In genomic region chr11:42901084-42901483, GRCh38 we compare ENCODE assay signal across 21 cellular contexts.
DNase-seq lines count a peak whose midpoint lies in the region; FAIRE-seq and TF ChIP-seq lines count a peak whose summit lies in the region.
"Had no signal": no experiment of that assay in that cellular context is flagged by ENCODE, and none has a peak within 500 bp of the region (broad histone marks: within the 10 kb centered on the region; RNA-seq: fewer than 3 reads in every experiment).

No MANE protein-coding gene starts in this region.

- intact Hi-C loops in A673 (cut with micrococcal nuclease; ENCODE audit: unreplicated experiment): no loop called here
- intact Hi-C loops in kidney (cut with DNase I): no loop called here

- BruUV-seq in A673 (replicated peaks; lab: Mats Ljungman, UMichigan): no TSS peak

- H3K27me3 ChIP-seq in A673 (replicated peaks; ENCODE audit: insufficient read depth, low read depth, low read length, poor library complexity): no peaks in the 10 kb centered on the region
- H3K27me3 ChIP-seq in SK-N-SH (ENCODE audit: insufficient read depth): no peaks in the 10 kb centered on the region
- H3K27me3 ChIP-seq: BE2C had no signal

- H2AFZ ChIP-seq in SK-N-SH (ENCODE audit: low read depth): no peak overlapping the region
- H2AFZ ChIP-seq: GM23338 had no signal

- H3K4me3 ChIP-seq in A673 (ENCODE audit: low read depth, low read length, poor library complexity, severe bottlenecking) (no peak overlapping the region), SK-N-SH (ENCODE audit: low read depth in 2 of 2, low read length in 1 of 2) (no peak overlapping the region), kidney (ENCODE audit: low read length in 2 of 2) (no peak overlapping the region)
- H3K4me3 ChIP-seq: GM23338 had no signal

- peak in 1 of 2 experiments; percentile 97; a peak in 2 of 4 replicates for TF ChIP-seq EP300 in SK-N-SH (IDR thresholded peaks at IDR 0.05; ENCODE audit: borderline replicate concordance in 1 of 2, low read depth in 1 of 2, low read length in 1 of 2)

- H3K9ac ChIP-seq in SK-N-SH (no peak overlapping the region), kidney (ENCODE audit: low read length in 2 of 2) (no peak overlapping the region)

- H3K79me2 ChIP-seq in SK-N-SH (ENCODE audit: insufficient read depth): no peaks in the 10 kb centered on the region

- H3K27ac ChIP-seq in A673 (ENCODE audit: low read depth, low read length, poor library complexity, severe bottlenecking) (no peak overlapping the region), SK-N-SH (ENCODE audit: low read depth in 2 of 2, low read length in 1 of 2) (peak overlapping the region in 1 of 2 experiments; percentile 95; a peak in 2 of 4 replicates), kidney (ENCODE audit: low read depth in 2 of 2, low read length in 2 of 2) (no peak overlapping the region)

- no peaks in the 10 kb centered on the region for H3K9me3 ChIP-seq in A673 (ENCODE audit: low read depth, low read length, poor library complexity, severe bottlenecking)
- H3K9me3 ChIP-seq in SK-N-SH: no peaks in the 10 kb centered on the region
- no peaks in the 10 kb centered on the region for H3K9me3 ChIP-seq in kidney (ENCODE audit: control insufficient read depth in 1 of 2, low read length in 2 of 2)
- H3K9me3 ChIP-seq: BE2C had no signal

- no peak for FAIRE-seq in kidney (lab: Jason Lieb, UNC)
- FAIRE-seq in urothelium cell line (lab: Jason Lieb, UNC): no peak
- FAIRE-seq: H54, HTR-8/SVneo had no signal

- no peak overlapping the region for H3K4me2 ChIP-seq in SK-N-SH
- H3K4me2 ChIP-seq: GM23338 had no signal

- TF ChIP-seq CTCF in A673 (conservative IDR thresholded peaks at IDR 0.05; ENCODE audit: low read depth, low read length) (no peak), SK-N-SH (IDR thresholded peaks at IDR 0.05) (no peak), kidney (IDR thresholded peaks at IDR 0.05; ENCODE audit: borderline replicate concordance, extremely low read depth, insufficient read depth) (no peak)

- TF ChIP-seq RAD21 in SK-N-SH (IDR thresholded peaks at IDR 0.05; ENCODE audit: low read length): peak; percentile 47; the same call in 1 of the 2 replicates

- H3K36me3 ChIP-seq in A673 (ENCODE audit: insufficient read depth, low read length, poor library complexity, severe bottlenecking) (no peaks in the 10 kb centered on the region), SK-N-SH (replicated peaks in 1 of 2; ENCODE audit: control insufficient read depth in 1 of 2, insufficient read depth in 2 of 2, low read length in 1 of 2) (no peaks in the 10 kb centered on the region), kidney (ENCODE audit: control insufficient read depth in 1 of 2, insufficient read depth in 2 of 2, low read length in 2 of 2) (no peaks in the 10 kb centered on the region)
- H3K36me3 ChIP-seq: BE2C had no signal

- H3K9me2 ChIP-seq in SK-N-SH: no peaks in the 10 kb centered on the region

- no peaks in the 10 kb centered on the region for H4K20me1 ChIP-seq in SK-N-SH (ENCODE audit: insufficient read depth)

- CTCF ChIA-PET in A673 (lab: Charles Lee): no interaction called here
- CTCF ChIA-PET in SK-N-SH (lab: Yijun Ruan, JAX): interaction anchor here (0.6 kb wide), 1 partner anchor 366 kb away, joined by 3 read pairs; no protein-coding TSS in a partner anchor

- POLR2A ChIA-PET in A673 (lab: Charles Lee; ENCODE audit: low non-redundant PET): no interaction called here
- POLR2A ChIA-PET in SK-N-SH (lab: Yijun Ruan, JAX): interaction anchor here (1.0 kb wide), 1 partner anchor 10 kb away, joined by 7 read pairs; no protein-coding TSS in a partner anchor

- DNase-seq in A673 (ENCODE audit: low spot score) (peak; percentile 12), NCI-H1092 (lab: John Stamatoyannopoulos, UW) (peak; percentile 24), NCI-H69 (lab: John Stamatoyannopoulos, UW) (peak; percentile 76), SK-N-SH (peak; percentile 66), kidney (no peak), foreskin melanocyte (no peak), urothelium cell line (ENCODE audit: low spot score) (no peak)
- DNase-seq: ACHN; BE2C; C1 segment of cervical spinal cord; CD4-positive, CD25-positive, alpha-beta regulatory T cell; CD8-positive, alpha-beta memory T cell; COR-L47; DMS 273 treated with DMSO at 0.1 percent for 48 hours; DMS79; GF-D8; HCEC 1CT; IMR-90 had no signal

- H3K4me1 ChIP-seq in A673 (ENCODE audit: insufficient read depth, low read length, poor library complexity, severe bottlenecking) (no peaks in the 10 kb centered on the region), SK-N-SH (ENCODE audit: control insufficient read depth in 1 of 2, insufficient read depth in 2 of 2, low read depth in 1 of 2, low read length in 1 of 2) (peaks cover 0 to 3% of the 10 kb centered on the region in 2 experiments; a peak in 2 of 4 replicates), kidney (ENCODE audit: control insufficient read depth in 1 of 2, insufficient read depth in 1 of 2, low read depth in 1 of 2, low read length in 2 of 2) (no peaks in the 10 kb centered on the region)
- H3K4me1 ChIP-seq: BE2C had no signal

- 0% methylated on average over 1 of the region's 1 CpG for WGBS in SK-N-SH (ENCODE audit: low lambda C conversion rate)

- H3F3A ChIP-seq in SK-N-SH (replicated peaks; ENCODE audit: insufficient read depth): no peaks in the 10 kb centered on the region

TF ChIP-seq in SK-N-SH, 30 proteins besides CTCF, POLR2A, EP300 and RAD21 (continues in another document):
- TF ChIP-seq ZBTB33 (IDR thresholded peaks at IDR 0.05; ENCODE audit: borderline replicate concordance, low read depth) (no peak), CHD2 (IDR thresholded peaks at IDR 0.05; ENCODE audit: low read length, partially characterized antibody) (peak; percentile 66), POLR2AphosphoS5 (IDR thresholded peaks at IDR 0.05; ENCODE audit: low read depth, low read length) (no peak), TAF1 (IDR thresholded peaks at IDR 0.05; ENCODE audit: borderline replicate concordance, low read depth, low read length) (no peak), YY1 (IDR thresholded peaks at IDR 0.05; ENCODE audit: low read depth) (no peak), RFX5 (IDR thresholded peaks at IDR 0.05; ENCODE audit: low read length) (no peak), ELF1 (IDR thresholded peaks at IDR 0.05) (no peak), MXI1 (IDR thresholded peaks at IDR 0.05; ENCODE audit: low read depth, low read length) (peak; percentile 58; the same call in 1 of the 2 replicates), NRF1 (IDR thresholded peaks at IDR 0.05; ENCODE audit: low read depth, low read length) (no peak), USF2 (IDR thresholded peaks at IDR 0.05; ENCODE audit: borderline replicate concordance, low read depth, low read length) (no peak), REST (IDR thresholded peaks at IDR 0.05; ENCODE audit: low read depth, low read length) (no peak), RXRA (IDR thresholded peaks at IDR 0.05; ENCODE audit: borderline replicate concordance, low read depth) (no peak)

Comparison
In these comparisons a context has a peak if more than half of its experiments do, and no peak if none do; other contexts are left out.
1. DNase-seq: peak in A673 (single experiment), NCI-H1092 (single experiment), NCI-H69 (single experiment) and SK-N-SH (single experiment); none in kidney (single experiment), foreskin melanocyte (single experiment) and urothelium cell line (single experiment).